ENCODE assay signal across 1 cellular context in genomic region chr15:77856718-77857346, GRCh38.
TF ChIP-seq lines count a peak whose summit lies in the region.

No MANE protein-coding gene starts in this region.

TF ChIP-seq in HepG2, 621 proteins besides CTCF, POLR2A, EP300 and RAD21 (continued from another document):
- TF ChIP-seq PAX8 (CRISPR knock-in tag; IDR thresholded peaks at IDR 0.05; ENCODE audit: borderline replicate concordance) (no peak), NR2C2 (CRISPR knock-in tag; IDR thresholded peaks at IDR 0.05; ENCODE audit: borderline replicate concordance) (no peak), MXD4 (CRISPR knock-in tag; IDR thresholded peaks at IDR 0.05) (no peak), BRCA1 (CRISPR knock-in tag; IDR thresholded peaks at IDR 0.05) (no peak), FOXA3 (CRISPR knock-in tag; IDR thresholded peaks at IDR 0.05) (no peak), ZFP82 (CRISPR knock-in tag; IDR thresholded peaks at IDR 0.05; ENCODE audit: borderline replicate concordance) (no peak), MZF1 (CRISPR knock-in tag; IDR thresholded peaks at IDR 0.05; ENCODE audit: borderline replicate concordance) (no peak), HNRNPH1 (optimal IDR thresholded peaks at IDR 0.05; ENCODE audit: low read depth, low read length) (no peak)
- TF ChIP-seq, protein P1, sequence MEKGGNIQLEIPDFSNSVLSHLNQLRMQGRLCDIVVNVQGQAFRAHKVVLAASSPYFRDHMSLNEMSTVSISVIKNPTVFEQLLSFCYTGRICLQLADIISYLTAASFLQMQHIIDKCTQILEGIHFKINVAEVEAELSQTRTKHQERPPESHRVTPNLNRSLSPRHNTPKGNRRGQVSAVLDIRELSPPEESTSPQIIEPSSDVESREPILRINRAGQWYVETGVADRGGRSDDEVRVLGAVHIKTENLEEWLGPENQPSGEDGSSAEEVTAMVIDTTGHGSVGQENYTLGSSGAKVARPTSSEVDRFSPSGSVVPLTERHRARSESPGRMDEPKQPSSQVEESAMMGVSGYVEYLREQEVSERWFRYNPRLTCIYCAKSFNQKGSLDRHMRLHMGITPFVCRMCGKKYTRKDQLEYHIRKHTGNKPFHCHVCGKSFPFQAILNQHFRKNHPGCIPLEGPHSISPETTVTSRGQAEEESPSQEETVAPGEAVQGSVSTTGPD (CRISPR knock-in tag; IDR thresholded peaks at IDR 0.05): no peak
TF ChIP-seq in HepG2: peak in this region for 0.
